10 cellular contexts compared by ENCODE assay signal in genomic region chr16:57998484-57998883, GRCh38. TPM values are rescaled to one million over a fixed set of nuclear protein-coding genes. Genes with fewer than 3 reads are reported as not detected.
DNase-seq lines count a peak whose midpoint lies in the region; ATAC-seq and TF ChIP-seq lines count a peak whose summit lies in the region.
"Had no signal": no experiment of that assay in that cellular context is flagged by ENCODE, and none has a peak within 500 bp of the region (broad histone marks: within the 10 kb centered on the region; RNA-seq: fewer than 3 reads in every experiment).

No MANE protein-coding gene starts in this region.

- no peak overlapping the region for H2AFZ ChIP-seq in fibroblast of lung (ENCODE audit: low read length)

- ATAC-seq in HG03457 (IDR thresholded peaks at IDR 0.05; ENCODE audit: unreplicated experiment) (no peak), GM18498 (IDR thresholded peaks at IDR 0.05; ENCODE audit: unreplicated experiment) (no peak)

- no peak for TF ChIP-seq POLR2A in esophagus squamous epithelium (IDR thresholded peaks at IDR 0.05)

- H3K4me1 ChIP-seq in fibroblast of lung (ENCODE audit: control insufficient read depth, extremely low read depth, insufficient read depth, low read length) (peaks cover 2% of the 10 kb centered on the region), esophagus squamous epithelium (peaks cover 17 to 63% (median 31%) of the 10 kb centered on the region in 3 donors)

- peak; percentile 65 for DNase-seq in HT1080 (ENCODE audit: low read depth)
- DNase-seq in activated CD4-positive, alpha-beta T cell treated with anti-CD3 and anti-CD28 coated beads, Interleukin-2, amount 50 U/mL, for 4 hours: peak; percentile 37 to 42
- DNase-seq in fibroblast of lung (ENCODE audit: low read depth in 2 of 2): peak; percentile 14 to 49
- peak in 2 of 3 experiments; percentile 30 to 72 for DNase-seq in stimulated activated CD4-positive, alpha-beta T cell treated with anti-CD3 and anti-CD28 coated beads, TNF-alpha, amount 100 ng/mL, for 24 hours (ENCODE audit: low read depth in 3 of 3)
- DNase-seq in inferior parietal cortex (ENCODE audit: extremely low spot score): no peak
- no peak for DNase-seq in esophagus squamous epithelium (lab: John Stamatoyannopoulos, UW)

- TF ChIP-seq CTCF in fibroblast of lung (conservative IDR thresholded peaks at IDR 0.05 in 1 of 2, IDR thresholded peaks at IDR 0.05 in 1 of 2; ENCODE audit: low read depth in 1 of 2, low read length in 2 of 2): no peak
- TF ChIP-seq CTCF in esophagus squamous epithelium (IDR thresholded peaks at IDR 0.05): no peak

- H3K9me3 ChIP-seq in fibroblast of lung (ENCODE audit: control insufficient read depth, insufficient read depth, low read depth, low read length) (no peaks in the 10 kb centered on the region), esophagus squamous epithelium (no peaks in the 10 kb centered on the region)

- H3K36me3 ChIP-seq in fibroblast of lung (ENCODE audit: control insufficient read depth, insufficient read depth, low read length) (peaks cover 16% of the 10 kb centered on the region), esophagus squamous epithelium (peaks cover 13 to 52% (median 20%) of the 10 kb centered on the region in 3 donors)

- H3K27me3 ChIP-seq in fibroblast of lung (ENCODE audit: control insufficient read depth, insufficient read depth, low read length) (no peaks in the 10 kb centered on the region), esophagus squamous epithelium (no peaks in the 10 kb centered on the region)

- H3K4me2 ChIP-seq in fibroblast of lung (ENCODE audit: extremely low read depth, insufficient read depth, low read length): no peak overlapping the region

- H4K20me1 ChIP-seq in fibroblast of lung (ENCODE audit: control insufficient read depth, extremely low read depth, insufficient read depth, low read length): no peaks in the 10 kb centered on the region

- 44 to 67% methylated on average over 1 to 3 of the region's 8 CpGs for WGBS in esophagus squamous epithelium, 2 donors

- intact Hi-C loops in esophagus squamous epithelium (cut with DNase I): no loop called here

- no peak overlapping the region for H3K9ac ChIP-seq in fibroblast of lung (ENCODE audit: insufficient read depth, low read length)

- peaks cover 3% of the 10 kb centered on the region for H3K79me2 ChIP-seq in fibroblast of lung (ENCODE audit: control insufficient read depth, insufficient read depth, low read length)

- H3K27ac ChIP-seq in fibroblast of lung (ENCODE audit: insufficient read depth, low read length) (no peak overlapping the region), esophagus squamous epithelium (peak overlapping the region in 1 of 4 donors; percentile 40)

- no peak overlapping the region for H3K4me3 ChIP-seq in fibroblast of lung (replicated peaks in 1 of 4; ENCODE audit: control extremely low read depth in 1 of 4, insufficient read depth in 1 of 4, low read depth in 3 of 4, low read length in 4 of 4)
- peak overlapping the region in 1 of 4 donors; percentile 6 for H3K4me3 ChIP-seq in esophagus squamous epithelium

RNA-seq across cellular contexts. Expression of gene ZNF319, which starts 2.0 kb away (rescaled TPM):
- total RNA-seq in HT1080 (2014; rRNA removed; shearing (Covaris generic)): 2.0 and 2.8 TPM in 2 replicates
- polyA plus RNA-seq in HT1080 (2015; cell fraction: cytosol; rRNA removed): 10.4 and 10.9 TPM in 2 replicates
- 9.1 and 14.4 TPM in 2 replicates for polyA plus RNA-seq in HT1080 (2015; cell fraction: nucleus; rRNA removed)
- total RNA-seq in fibroblast of lung (2.8 and 4.1 TPM in 2 replicates), esophagus squamous epithelium (1 to 10 TPM; 1.5 to 5.1 (median 2.6) TPM)
- polyA plus RNA-seq in fibroblast of lung: 2.6 and 3.4 TPM in 2 replicates
- 3.4 and 5.4 TPM in 2 replicates for polyA plus RNA-seq in fibroblast of lung (2012)
- polyA minus RNA-seq in fibroblast of lung (ENCODE audit: low replicate concordance): 7.5 and 18.7 TPM in 2 replicates

RNA-seq across cellular contexts. Expression of gene USB1, which starts 2.7 kb away (rescaled TPM):
- 16.8 and 25.7 TPM in 2 replicates for total RNA-seq in HT1080 (2014; rRNA removed; shearing (Covaris generic))
- 47.0 and 60.9 TPM in 2 replicates for polyA plus RNA-seq in HT1080 (2015; cell fraction: cytosol; rRNA removed)
- polyA plus RNA-seq in HT1080 (2015; cell fraction: nucleus; rRNA removed): 26.8 and 27.0 TPM in 2 replicates
- total RNA-seq in fibroblast of lung (14.1 and 18.8 TPM in 2 replicates), esophagus squamous epithelium (10 to 100 TPM; 11.2 to 23.9 (median 18.6) TPM)
- 32.7 and 53.2 TPM in 2 replicates for polyA plus RNA-seq in fibroblast of lung
- polyA plus RNA-seq in fibroblast of lung (2012): 33.5 and 46.5 TPM in 2 replicates
- 51.2 and 168 TPM in 2 replicates for polyA minus RNA-seq in fibroblast of lung (ENCODE audit: low replicate concordance)

RNA-seq across cellular contexts. Expression of gene MMP15, which starts 27.1 kb away (rescaled TPM):
- 3.2 and 3.6 TPM in 2 replicates for total RNA-seq in HT1080 (2014; rRNA removed; shearing (Covaris generic))
- 2.3 and 2.7 TPM in 2 replicates for polyA plus RNA-seq in HT1080 (2015; cell fraction: cytosol; rRNA removed)
- polyA plus RNA-seq in HT1080 (2015; cell fraction: nucleus; rRNA removed): 4.5 and 5.1 TPM in 2 replicates
- total RNA-seq in fibroblast of lung: 2.1 and 6.4 TPM in 2 replicates
- polyA plus RNA-seq in fibroblast of lung: 0.74 and 1.3 TPM in 2 replicates
- polyA plus RNA-seq in fibroblast of lung (2012): 1.1 and 2.2 TPM in 2 replicates
- polyA minus RNA-seq in fibroblast of lung (ENCODE audit: low replicate concordance): 1.7 and 4.1 TPM in 2 replicates
- 1 to 10 TPM; 2.9 to 6.5 (median 4.5) TPM for total RNA-seq in esophagus squamous epithelium

RNA-seq across cellular contexts. Expression of gene CNGB1, which starts 27.6 kb away (rescaled TPM):
- total RNA-seq in HT1080 (2014; rRNA removed; shearing (Covaris generic)): 0.32 and 0.50 TPM in 2 replicates
- polyA plus RNA-seq in HT1080 (2015; cell fraction: cytosol; rRNA removed): 0.02 TPM in 1 of 2 replicates, not detected in the other
- polyA plus RNA-seq in HT1080 (2015; cell fraction: nucleus; rRNA removed): 0.10 and 0.17 TPM in 2 replicates
- not detected in 2 replicates for total RNA-seq in fibroblast of lung
- polyA plus RNA-seq in fibroblast of lung: not detected in 2 replicates
- polyA plus RNA-seq in fibroblast of lung (2012): not detected in 2 replicates
- polyA minus RNA-seq in fibroblast of lung (ENCODE audit: low replicate concordance): not detected in 2 replicates
- total RNA-seq in esophagus squamous epithelium: under 1 TPM in 1 of 4 donors, not detected in 3; 0.04 TPM
- total RNA-seq: aorta, H1 had no signal
- polyA plus RNA-seq: aorta, H1 had no signal

Comparison
In these comparisons a context has a peak if more than half of its experiments do, and no peak if none do; other contexts are left out.
1. DNase-seq: peak in HT1080 (single experiment), activated CD4-positive, alpha-beta T cell treated with anti-CD3 and anti-CD28 coated beads, Interleukin-2, amount 50 U/mL, for 4 hours (2 of 2), fibroblast of lung (2 of 2) and stimulated activated CD4-positive, alpha-beta T cell treated with anti-CD3 and anti-CD28 coated beads, TNF-alpha, amount 100 ng/mL, for 24 hours (2 of 3); none in inferior parietal cortex (single experiment) and esophagus squamous epithelium (single experiment).